In the genomic region with DNA sequence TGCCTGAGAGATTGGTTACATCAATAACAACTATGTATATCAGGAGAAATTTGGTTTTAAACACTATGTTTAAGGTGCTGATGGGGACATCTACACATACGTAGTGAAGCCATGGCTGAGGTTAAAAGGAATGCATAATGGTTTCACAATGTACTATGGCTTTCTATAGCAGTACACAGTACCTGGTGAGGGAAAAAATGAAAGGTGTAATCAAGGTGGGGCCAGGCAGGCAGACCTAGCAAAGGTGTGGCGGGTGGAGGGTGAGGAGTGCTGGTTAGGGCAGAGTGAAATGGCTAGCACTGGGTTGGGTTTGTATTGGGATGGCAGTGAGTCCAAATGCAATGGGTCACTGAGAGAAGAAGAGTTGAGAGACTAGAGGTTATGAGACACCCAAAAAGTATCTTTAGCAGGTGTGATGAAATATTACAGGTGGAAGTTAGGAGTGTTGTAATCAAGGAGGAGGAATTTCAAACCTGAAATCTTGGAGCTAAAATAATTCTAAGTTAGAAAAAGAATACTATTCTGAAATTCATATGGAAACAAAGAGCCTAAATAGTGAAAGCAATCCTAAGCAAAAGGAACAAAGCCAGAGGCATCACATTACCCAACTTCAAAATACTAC, we compare ENCODE assay signal across 18 cellular contexts. TPM values are rescaled to one million over a fixed set of nuclear protein-coding genes. Genes with fewer than 3 reads are reported as not detected.
DNase-seq lines count a peak whose midpoint lies in the region; ATAC-seq, FAIRE-seq and TF ChIP-seq lines count a peak whose summit lies in the region.
"Had no signal": no experiment of that assay in that cellular context is flagged by ENCODE, and none has a peak within 500 bp of the region (broad histone marks: within the 10 kb centered on the region; RNA-seq: fewer than 3 reads in every experiment).

No MANE protein-coding gene starts in this region.

- ATAC-seq in CD8-positive, alpha-beta T cell = no peak
- no peak for ATAC-seq in WTC11

- peak; percentile 26 for FAIRE-seq in GM19239 (lab: Jason Lieb, UNC)

- H2AFZ ChIP-seq in neuronal stem cell (ENCODE audit: low read length) = no peak overlapping the region

- H3K4ac ChIP-seq in neuronal stem cell (ENCODE audit: low read length) = peak overlapping the region; percentile 66

- H3K79me1 ChIP-seq in neuronal stem cell (ENCODE audit: low read depth, low read length) = no peaks in the 10 kb centered on the region

- no peak overlapping the region for H2BK15ac ChIP-seq in neuronal stem cell (ENCODE audit: low read length)

- intact Hi-C loops in CD8-positive, alpha-beta T cell (cut with DNase I, micrococcal nuclease) = loop anchor here in 1 of 2 experiments (2.0 kb wide), 1 partner anchor 15 kb away; no protein-coding TSS in a partner anchor
- intact Hi-C loops in dorsolateral prefrontal cortex (cut with DNase I) = no loop called here
- intact Hi-C loops in colonic mucosa (cut with DNase I) = no loop called here

- H3K27ac Mint-ChIP-seq in CD8-positive, alpha-beta T cell = peak overlapping the region; percentile 81
- no peak overlapping the region for H3K27ac Mint-ChIP-seq in WTC11
- H3K27ac Mint-ChIP-seq: B cell had no signal

- H2BK120ac ChIP-seq in neuronal stem cell (ENCODE audit: low read depth, low read length) = no peak overlapping the region

- DNase-seq in CD8-positive, alpha-beta T cell = no peak
- DNase-seq in GM19239 (ENCODE audit: insufficient read length, low spot score) (no peak), dorsolateral prefrontal cortex (no peak), neuronal stem cell (ENCODE audit: low spot score) (no peak), DMS153 (lab: John Stamatoyannopoulos, UW) (no peak), WTC11 (ENCODE audit: low spot score) (no peak), colonic mucosa (no peak)
- DNase-seq: IMR-90, Kasumi-1, NCI-H1417, NCI-H1930, NCI-H2171, NCI-H748 treated with DMSO at 0.1 percent for 48 hours, OCI-M1 had no signal

- H3K27me3 Mint-ChIP-seq in CD8-positive, alpha-beta T cell (ENCODE audit: low read depth) = no peaks in the 10 kb centered on the region
- H3K27me3 Mint-ChIP-seq in WTC11 (ENCODE audit: low read depth) = no peaks in the 10 kb centered on the region
- H3K27me3 Mint-ChIP-seq: B cell had no signal

- H3K18ac ChIP-seq in neuronal stem cell (ENCODE audit: low read length) = no peak overlapping the region

- no peak overlapping the region for H4K8ac ChIP-seq in neuronal stem cell (ENCODE audit: low read depth, low read length)

- H3K23ac ChIP-seq in neuronal stem cell (ENCODE audit: low read depth, low read length, poor library complexity) = no peak overlapping the region

- H3K9me3 ChIP-seq in CD8-positive, alpha-beta T cell (ENCODE audit: low read length) = no peaks in the 10 kb centered on the region
- H3K9me3 ChIP-seq in neuronal stem cell (replicated peaks in 1 of 2; ENCODE audit: control insufficient read depth in 2 of 2, insufficient read depth in 1 of 2, low read depth in 1 of 2, low read length in 2 of 2) = peaks cover 8 to 16% of the 10 kb centered on the region in 2 donors
- no peaks in the 10 kb centered on the region for H3K9me3 ChIP-seq in colonic mucosa
- H3K9me3 ChIP-seq: SJSA1 had no signal

- CTCF ChIA-PET in CD8-positive, alpha-beta T cell (lab: Charles Lee) = interaction anchor here (1.0 to 9.3 kb wide), 2 partner anchors 16 to 98 kb away, joined by 3 to 68 read pairs; a partner anchor contains a TSS
- CTCF ChIA-PET in WTC11 (lab: Charles Lee) = no interaction called here

- H3K36me3 ChIP-seq in CD8-positive, alpha-beta T cell (ENCODE audit: insufficient read depth, low read length) = no peaks in the 10 kb centered on the region
- H3K36me3 ChIP-seq in neuronal stem cell (replicated peaks in 1 of 2; ENCODE audit: control insufficient read depth in 2 of 2, insufficient read depth in 2 of 2, low read length in 2 of 2) (no peaks in the 10 kb centered on the region), colonic mucosa (no peaks in the 10 kb centered on the region)
- H3K36me3 ChIP-seq: HAP-1, SJSA1 had no signal

- H3K27me3 ChIP-seq in CD8-positive, alpha-beta T cell (ENCODE audit: insufficient read depth, low read length) = no peaks in the 10 kb centered on the region
- H3K27me3 ChIP-seq in dorsolateral prefrontal cortex = no peaks in the 10 kb centered on the region
- no peaks in the 10 kb centered on the region for H3K27me3 ChIP-seq in neuronal stem cell (ENCODE audit: control insufficient read depth in 3 of 3, insufficient read depth in 3 of 3, low read depth in 1 of 3, low read length in 3 of 3)
- no peaks in the 10 kb centered on the region for H3K27me3 ChIP-seq in colonic mucosa
- H3K27me3 ChIP-seq: SJSA1 had no signal

- no peak overlapping the region for H2AK5ac ChIP-seq in neuronal stem cell (ENCODE audit: low read depth, low read length)

- no peaks in the 10 kb centered on the region for H3K9me3 Mint-ChIP-seq in CD8-positive, alpha-beta T cell
- peaks cover 44% of the 10 kb centered on the region for H3K9me3 Mint-ChIP-seq in WTC11

- peaks cover 33% of the 10 kb centered on the region for H3K36me3 Mint-ChIP-seq in CD8-positive, alpha-beta T cell
- H3K36me3 Mint-ChIP-seq in WTC11 = peaks cover 22% of the 10 kb centered on the region

- no peak overlapping the region for H3K27ac ChIP-seq in CD8-positive, alpha-beta T cell (ENCODE audit: low read depth, low read length)
- H3K27ac ChIP-seq in dorsolateral prefrontal cortex (peak overlapping the region in 45 of 59 donors; percentile 3 to 97 (median 76)), neuronal stem cell (replicated peaks; ENCODE audit: low read length) (no peak overlapping the region), colonic mucosa (no peak overlapping the region)
- H3K27ac ChIP-seq: RWPE1, SJSA1 had no signal

- H3K4me1 Mint-ChIP-seq in CD8-positive, alpha-beta T cell (ENCODE audit: low read depth) = peaks cover 76% of the 10 kb centered on the region
- H3K4me1 Mint-ChIP-seq in WTC11 = no peaks in the 10 kb centered on the region

- no peak overlapping the region for H3K4me3 ChIP-seq in CD8-positive, alpha-beta T cell (ENCODE audit: low read depth, low read length)
- no peak overlapping the region for H3K4me3 ChIP-seq in dorsolateral prefrontal cortex
- H3K4me3 ChIP-seq in neuronal stem cell (ENCODE audit: low read length in 2 of 2) = no peak overlapping the region
- no peak overlapping the region for H3K4me3 ChIP-seq in colonic mucosa
- H3K4me3 ChIP-seq: HAP-1, SJSA1 had no signal

- no peak for TF ChIP-seq CTCF in CD8-positive, alpha-beta T cell (IDR thresholded peaks at IDR 0.05)
- TF ChIP-seq CTCF in dorsolateral prefrontal cortex (IDR thresholded peaks at IDR 0.05 in 54 of 56, conservative IDR thresholded peaks at IDR 0.05 in 2 of 56; ENCODE audit: low read depth in 1 of 56, partially characterized antibody in 56 of 56) (no peak), WTC11 (IDR thresholded peaks at IDR 0.05) (no peak), colonic mucosa (IDR thresholded peaks at IDR 0.05) (no peak)

- POLR2A ChIA-PET in CD8-positive, alpha-beta T cell (lab: Charles Lee) = interaction anchor here (1.5 kb wide), 1 partner anchor 10 kb away, joined by 5 read pairs; no protein-coding TSS in a partner anchor
- POLR2A ChIA-PET in WTC11 (lab: Charles Lee) = no interaction called here

- no peak overlapping the region for H3K9ac ChIP-seq in neuronal stem cell (ENCODE audit: low read depth, low read length, poor library complexity)
- no peak overlapping the region for H3K9ac ChIP-seq in colonic mucosa (ENCODE audit: low read depth in 2 of 2, low read length in 2 of 2)

- H3K4me2 ChIP-seq in neuronal stem cell (ENCODE audit: insufficient read depth, low read length, poor library complexity, severe bottlenecking) = no peak overlapping the region

- H2BK5ac ChIP-seq in neuronal stem cell (ENCODE audit: low read length) = no peak overlapping the region

- H2BK12ac ChIP-seq in neuronal stem cell (ENCODE audit: low read length) = no peak overlapping the region

- peaks cover 43% of the 10 kb centered on the region for H3K4me1 ChIP-seq in CD8-positive, alpha-beta T cell (ENCODE audit: insufficient read depth, low read length)
- H3K4me1 ChIP-seq in neuronal stem cell (ENCODE audit: control insufficient read depth in 2 of 2, insufficient read depth in 1 of 2, low read depth in 1 of 2, low read length in 2 of 2) (no peaks in the 10 kb centered on the region), colonic mucosa (peaks cover 7% of the 10 kb centered on the region)
- H3K4me1 ChIP-seq: HAP-1, SJSA1 had no signal

- no peak overlapping the region for H3K14ac ChIP-seq in neuronal stem cell (ENCODE audit: low read length)

- WGBS in neuronal stem cell (ENCODE audit: extremely low coverage in 2 of 2, insufficient read length in 2 of 2, insufficient replicate concordance in 1 of 2), 2 donors = no CpG with 5 or more reads among the region's 2 CpGs

- no peak overlapping the region for H4K91ac ChIP-seq in neuronal stem cell (ENCODE audit: low read depth, low read length, poor library complexity)

- H3K4me3 Mint-ChIP-seq in CD8-positive, alpha-beta T cell = no peak overlapping the region
- no peak overlapping the region for H3K4me3 Mint-ChIP-seq in WTC11
- H3K4me3 Mint-ChIP-seq: B cell had no signal

TF ChIP-seq in WTC11, 78 proteins besides CTCF, POLR2A, EP300 and RAD21 (continues in another document):
- TF ChIP-seq, protein P1, sequence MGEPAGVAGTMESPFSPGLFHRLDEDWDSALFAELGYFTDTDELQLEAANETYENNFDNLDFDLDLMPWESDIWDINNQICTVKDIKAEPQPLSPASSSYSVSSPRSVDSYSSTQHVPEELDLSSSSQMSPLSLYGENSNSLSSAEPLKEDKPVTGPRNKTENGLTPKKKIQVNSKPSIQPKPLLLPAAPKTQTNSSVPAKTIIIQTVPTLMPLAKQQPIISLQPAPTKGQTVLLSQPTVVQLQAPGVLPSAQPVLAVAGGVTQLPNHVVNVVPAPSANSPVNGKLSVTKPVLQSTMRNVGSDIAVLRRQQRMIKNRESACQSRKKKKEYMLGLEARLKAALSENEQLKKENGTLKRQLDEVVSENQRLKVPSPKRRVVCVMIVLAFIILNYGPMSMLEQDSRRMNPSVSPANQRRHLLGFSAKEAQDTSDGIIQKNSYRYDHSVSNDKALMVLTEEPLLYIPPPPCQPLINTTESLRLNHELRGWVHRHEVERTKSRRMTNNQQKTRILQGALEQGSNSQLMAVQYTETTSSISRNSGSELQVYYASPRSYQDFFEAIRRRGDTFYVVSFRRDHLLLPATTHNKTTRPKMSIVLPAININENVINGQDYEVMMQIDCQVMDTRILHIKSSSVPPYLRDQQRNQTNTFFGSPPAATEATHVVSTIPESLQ (CRISPR knock-in tag; IDR thresholded peaks at IDR 0.05) = no peak

RNA-seq across cellular contexts. Expression of a gene that starts 22.3 kb away (rescaled TPM):
- total RNA-seq in CD8-positive, alpha-beta T cell = 1 to 10 TPM; 1.8 to 2.2 TPM
- total RNA-seq in dorsolateral prefrontal cortex (100 to 1,000 TPM in 46 of 120 experiments, 10 to 100 TPM in 74; 40.1 to 180 (median 87.5) TPM), WTC11 (2021) (11.1 to 12.5 TPM (median 11.7 TPM) in 3 replicates), colonic mucosa (10 to 100 TPM; 65.8 to 87.8 TPM)
- polyA plus RNA-seq in neuronal stem cell (2013, experiment 1 of 2) = 16.4 TPM
- polyA plus RNA-seq in neuronal stem cell (2013, experiment 2 of 2) = 16.7 TPM

RNA-seq across cellular contexts. Expression of a gene that starts 35.9 kb away (rescaled TPM):
- total RNA-seq in CD8-positive, alpha-beta T cell = 1 to 10 TPM; 5.1 to 6.9 TPM
- 10 to 100 TPM; 18.1 to 39.8 (median 27.3) TPM for total RNA-seq in dorsolateral prefrontal cortex
- 31.7 TPM for polyA plus RNA-seq in neuronal stem cell (2013, experiment 1 of 2)
- polyA plus RNA-seq in neuronal stem cell (2013, experiment 2 of 2) = 33.0 TPM
- total RNA-seq in WTC11 (2021) = 13.4 to 19.2 TPM (median 15.5 TPM) in 3 replicates
- total RNA-seq in colonic mucosa = 1 to 10 TPM; 6.2 to 9.5 TPM

Comparison
In these comparisons a context has a peak if more than half of its experiments do, and no peak if none do; other contexts are left out.
1. H3K27ac ChIP-seq: peak in dorsolateral prefrontal cortex (45 of 59); none in CD8-positive, alpha-beta T cell (single experiment), neuronal stem cell (single experiment) and colonic mucosa (single experiment).